In the genomic region with DNA sequence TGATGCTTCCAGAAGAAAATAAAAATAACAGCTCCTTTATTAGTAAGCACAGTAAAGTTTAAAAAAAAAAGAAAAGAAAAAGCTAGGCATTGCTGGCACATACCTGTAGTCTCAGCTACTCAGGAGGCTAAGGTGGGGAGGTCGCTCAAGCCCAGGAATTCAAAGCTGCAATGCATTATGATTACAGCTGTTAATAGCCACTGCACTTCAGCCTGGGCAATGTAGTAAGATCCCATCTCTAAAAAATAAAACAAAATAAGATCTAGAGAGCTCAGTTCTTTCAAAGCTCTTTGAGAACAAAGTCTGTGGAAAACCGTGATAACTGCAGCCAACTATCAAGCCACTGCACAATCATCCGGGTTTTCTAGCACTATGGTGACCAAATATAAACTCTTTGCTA, we compare ENCODE assay signal across 24 cellular contexts.
"Had no signal": no experiment of that assay in that cellular context is flagged by ENCODE, and none has a peak within 500 bp of the region (broad histone marks: within the 10 kb centered on the region; RNA-seq: fewer than 3 reads in every experiment).

No MANE protein-coding gene starts in this region.

- H3K27ac ChIP-seq: body of pancreas, testis had no signal

- H3K9me3 Mint-ChIP-seq: activated naive CD4-positive, alpha-beta T cell treated with anti-CD3 and anti-CD28 coated beads for 36 hours; nephron; stimulated activated naive CD8-positive, alpha-beta T cell treated with anti-CD3 and anti-CD28 coated beads, Interleukin-15, Interleukin-2, amounts not matched to agents 100 ng/mL and 50 ng/mL, for 24 hours; type B pancreatic cell had no signal

- H3K4me3 Mint-ChIP-seq: activated naive CD4-positive, alpha-beta T cell treated with anti-CD3 and anti-CD28 coated beads for 36 hours; activated T-cell treated with anti-CD3 and anti-CD28 coated beads, Interleukin-2, amount 50 U/mL, for 4 hours; stimulated activated naive CD8-positive, alpha-beta T cell treated with anti-CD3 and anti-CD28 coated beads, Interleukin-15, Interleukin-2, amounts not matched to agents 100 ng/mL and 50 ng/mL, for 24 hours had no signal

- H3K4me1 ChIP-seq: body of pancreas, testis had no signal

- H3K27ac Mint-ChIP-seq: activated naive CD4-positive, alpha-beta T cell treated with anti-CD3 and anti-CD28 coated beads for 36 hours; nephron; stimulated activated naive CD8-positive, alpha-beta T cell treated with anti-CD3 and anti-CD28 coated beads, Interleukin-15, Interleukin-2, amounts not matched to agents 100 ng/mL and 50 ng/mL, for 24 hours; type B pancreatic cell had no signal

- H3K4me3 ChIP-seq: body of pancreas, lung, testis had no signal

- FAIRE-seq: kidney had no signal

- DNase-seq: activated CD4-positive, alpha-beta T cell treated with anti-CD3 and anti-CD28 coated beads, Interleukin-2, amount 50 U/mL, for 1 hour; activated CD4-positive, CD25-positive, alpha-beta regulatory T cell treated with anti-CD3 and anti-CD28 coated beads, Interleukin-2, amount 50 U/mL, for 72 hours; activated CD8-positive, alpha-beta memory T cell treated with anti-CD3 and anti-CD28 coated beads, Interleukin-2, amount 50 U/mL, for 4 hours; activated naive CD4-positive, alpha-beta T cell treated with anti-CD3 and anti-CD28 coated beads for 36 hours; activated T-cell treated with anti-CD3 and anti-CD28 coated beads, Interleukin-2, amount 50 U/mL, for 4 hours; body of pancreas; foreskin melanocyte; glutamatergic neuron; hippocampal formation; midbrain; occipital lobe; retina; stimulated activated CD4-positive, alpha-beta T cell treated with anti-CD3 and anti-CD28 coated beads, Interleukin-12 subunit alpha, Interleukin-12 subunit beta, amount 100 ng/mL, for 4 hours; stimulated activated CD4-positive, alpha-beta T cell treated with anti-CD3 and anti-CD28 coated beads, Interleukin-1b, Interleukin-23, amount 100 ng/mL, for 48 hours; stimulated activated CD8-positive, alpha-beta memory T cell treated with anti-CD3 and anti-CD28 coated beads, Interleukin-4, amount 100 ng/mL, for 48 hours; T-helper 1 cell; T-helper 9 cell; testis had no signal

- H3K27me3 Mint-ChIP-seq: type B pancreatic cell had no signal

- H3K27me3 ChIP-seq: body of pancreas, testis had no signal

- ATAC-seq: activated T-cell treated with anti-CD3 and anti-CD28 coated beads, Interleukin-2, amount 50 U/mL, for 4 hours; body of pancreas; left lobe of liver had no signal

- H3K36me3 Mint-ChIP-seq: type B pancreatic cell had no signal

- H3K9me3 ChIP-seq: body of pancreas, testis had no signal
